In genomic region chr17:27547301-27547683, GRCh38 we compare ENCODE assay signal across 15 cellular contexts.
DNase-seq lines count a peak whose midpoint lies in the region; ATAC-seq and TF ChIP-seq lines count a peak whose summit lies in the region.
"Had no signal": no experiment of that assay in that cellular context is flagged by ENCODE, and none has a peak within 500 bp of the region (broad histone marks: within the 10 kb centered on the region; RNA-seq: fewer than 3 reads in every experiment).

No MANE protein-coding gene starts in this region.

- H3K36me3 ChIP-seq in BLaER1 (no peaks in the 10 kb centered on the region), Caco-2 (ENCODE audit: control insufficient read depth, insufficient read depth, low read length) (peaks cover 7% of the 10 kb centered on the region; the same call in 1 of the 2 replicates)
- H3K36me3 ChIP-seq: transverse colon had no signal

- TF ChIP-seq CTCF in Caco-2 (IDR thresholded peaks at IDR 0.05; ENCODE audit: insufficient read depth in 1 of 2, low read depth in 1 of 2, low read length in 1 of 2, severe bottlenecking in 1 of 2, unreplicated experiment in 1 of 2) (no peak), mesothelial cell of epicardium (IDR thresholded peaks at IDR 0.05; ENCODE audit: unreplicated experiment) (no peak)

- H4K20me1 ChIP-seq in BLaER1: peaks cover 76% of the 10 kb centered on the region

- H3K27me3 ChIP-seq in BLaER1: 0 out of 2 replicates have a peak, but pooled peaks cover 3% of the 10 kb centered on the region
- no peaks in the 10 kb centered on the region for H3K27me3 ChIP-seq in Caco-2 (replicated peaks; ENCODE audit: control insufficient read depth, insufficient read depth, low read length)
- H3K27me3 ChIP-seq: transverse colon had no signal

- CTCF ChIA-PET in Caco-2 (lab: Charles Lee): interaction anchor here (0.6 to 2.1 kb wide), 5 partner anchors 12 to 73 kb away, joined by 3 to 10 read pairs (median 8); no protein-coding TSS in a partner anchor

- no peak overlapping the region for H3K4me3 ChIP-seq in BLaER1
- no peak overlapping the region for H3K4me3 ChIP-seq in Caco-2 (ENCODE audit: low read depth, low read length)
- H3K4me3 ChIP-seq: transverse colon had no signal

- H3K9ac ChIP-seq in BLaER1: no peak overlapping the region

- H3K27ac ChIP-seq in BLaER1: no peak overlapping the region
- H3K27ac ChIP-seq: transverse colon had no signal

- ATAC-seq in GM21447 (IDR thresholded peaks at IDR 0.05; ENCODE audit: unreplicated experiment) (no peak), HG02763 (IDR thresholded peaks at IDR 0.05; ENCODE audit: unreplicated experiment) (no peak)
- ATAC-seq: effector memory CD8-positive, alpha-beta T cell had no signal

- no peaks in the 10 kb centered on the region for H3K9me3 Mint-ChIP-seq in Caco-2 (ENCODE audit: unreplicated experiment)
- H3K9me3 Mint-ChIP-seq in activated T-helper 1 cell treated with anti-CD3 and anti-CD28 coated beads, Interleukin-12 subunit alpha, Interleukin-12 subunit beta, Interleukin-2, Interleukin-4 antibody, amounts not matched to agents 30 ng/mL and 10 ng/mL and 1 ng/mL, durations not matched to agents 14 hours and 24 hours and 36 hours: no peaks in the 10 kb centered on the region
- no peaks in the 10 kb centered on the region for H3K9me3 Mint-ChIP-seq in mesothelial cell of epicardium
- H3K9me3 Mint-ChIP-seq: effector memory CD8-positive, alpha-beta T cell had no signal

- H3K4me3 Mint-ChIP-seq in Caco-2 (ENCODE audit: unreplicated experiment): no peak overlapping the region
- peak overlapping the region; percentile 69 for H3K4me3 Mint-ChIP-seq in activated T-helper 1 cell treated with anti-CD3 and anti-CD28 coated beads, Interleukin-12 subunit alpha, Interleukin-12 subunit beta, Interleukin-2, Interleukin-4 antibody, amounts not matched to agents 30 ng/mL and 10 ng/mL and 1 ng/mL, durations not matched to agents 14 hours and 24 hours and 36 hours
- no peak overlapping the region for H3K4me3 Mint-ChIP-seq in mesothelial cell of epicardium
- H3K4me3 Mint-ChIP-seq: effector memory CD8-positive, alpha-beta T cell had no signal

- H3K4me2 ChIP-seq in BLaER1: peak overlapping the region; percentile 86

- peaks cover 29% of the 10 kb centered on the region for H3K36me3 Mint-ChIP-seq in Caco-2 (ENCODE audit: insufficient read depth, unreplicated experiment)
- H3K36me3 Mint-ChIP-seq in activated T-helper 1 cell treated with anti-CD3 and anti-CD28 coated beads, Interleukin-12 subunit alpha, Interleukin-12 subunit beta, Interleukin-2, Interleukin-4 antibody, amounts not matched to agents 30 ng/mL and 10 ng/mL and 1 ng/mL, durations not matched to agents 14 hours and 24 hours and 36 hours (ENCODE audit: low read depth): peaks cover 21% of the 10 kb centered on the region
- H3K36me3 Mint-ChIP-seq in mesothelial cell of epicardium: no peaks in the 10 kb centered on the region

- H3K27me3 Mint-ChIP-seq in Caco-2 (ENCODE audit: insufficient read depth, unreplicated experiment): no peaks in the 10 kb centered on the region
- H3K27me3 Mint-ChIP-seq in activated T-helper 1 cell treated with anti-CD3 and anti-CD28 coated beads, Interleukin-12 subunit alpha, Interleukin-12 subunit beta, Interleukin-2, Interleukin-4 antibody, amounts not matched to agents 30 ng/mL and 10 ng/mL and 1 ng/mL, durations not matched to agents 14 hours and 24 hours and 36 hours (ENCODE audit: insufficient read depth): peaks cover 2% of the 10 kb centered on the region
- H3K27me3 Mint-ChIP-seq in mesothelial cell of epicardium (ENCODE audit: low read depth): no peaks in the 10 kb centered on the region
- H3K27me3 Mint-ChIP-seq: effector memory CD8-positive, alpha-beta T cell had no signal

- BruUV-seq in Caco-2 (replicated peaks; lab: Mats Ljungman, UMichigan): no TSS peak

- H3K4me1 ChIP-seq in BLaER1 (peaks cover 49% of the 10 kb centered on the region), Caco-2 (peaks cover 69% of the 10 kb centered on the region)

- POLR2A ChIA-PET in Caco-2 (lab: Charles Lee): interaction anchor here (0.6 to 1.1 kb wide), 2 partner anchors 14 to 15 kb away, joined by 3 to 4 read pairs; no protein-coding TSS in a partner anchor

- DNase-seq in Caco-2: no peak
- DNase-seq in activated T-helper 1 cell treated with anti-CD3 and anti-CD28 coated beads, Interleukin-12 subunit alpha, Interleukin-12 subunit beta, Interleukin-2, Interleukin-4 antibody, amounts not matched to agents 30 ng/mL and 10 ng/mL and 1 ng/mL, durations not matched to agents 14 hours and 24 hours and 36 hours (ENCODE audit: low spot score): no peak
- no peak for DNase-seq in mesothelial cell of epicardium (ENCODE audit: low spot score in 2 of 2, unreplicated experiment in 2 of 2)
- no peak for DNase-seq in stimulated activated CD4-positive, alpha-beta T cell treated with anti-CD3 and anti-CD28 coated beads, Interleukin-2, amount 100 ng/mL, for 48 hours
- DNase-seq: C1 segment of cervical spinal cord; central memory CD4-positive, alpha-beta T cell; effector memory CD8-positive, alpha-beta T cell; kidney; NCI-H1048; posterior cingulate gyrus; stimulated activated CD4-positive, alpha-beta T cell treated with anti-CD3 and anti-CD28 coated beads, Interleukin-4, amount 100 ng/mL, for 24 hours; transverse colon had no signal

- H3K4me1 Mint-ChIP-seq in Caco-2 (ENCODE audit: low read depth, unreplicated experiment) (peaks cover 53% of the 10 kb centered on the region), mesothelial cell of epicardium (peaks cover 25% of the 10 kb centered on the region)
- H3K4me1 Mint-ChIP-seq in activated T-helper 1 cell treated with anti-CD3 and anti-CD28 coated beads, Interleukin-12 subunit alpha, Interleukin-12 subunit beta, Interleukin-2, Interleukin-4 antibody, amounts not matched to agents 30 ng/mL and 10 ng/mL and 1 ng/mL, durations not matched to agents 14 hours and 24 hours and 36 hours (ENCODE audit: low read depth): peaks cover 83% of the 10 kb centered on the region

- H3K27ac Mint-ChIP-seq in Caco-2 (ENCODE audit: unreplicated experiment) (peak overlapping the region; percentile 85), mesothelial cell of epicardium (peak overlapping the region; percentile 52)
- peak overlapping the region; percentile 97 for H3K27ac Mint-ChIP-seq in activated T-helper 1 cell treated with anti-CD3 and anti-CD28 coated beads, Interleukin-12 subunit alpha, Interleukin-12 subunit beta, Interleukin-2, Interleukin-4 antibody, amounts not matched to agents 30 ng/mL and 10 ng/mL and 1 ng/mL, durations not matched to agents 14 hours and 24 hours and 36 hours

- intact Hi-C loops in Caco-2 (cut with micrococcal nuclease; ENCODE audit: unreplicated experiment): no loop called here
- intact Hi-C loops in activated T-helper 1 cell treated with anti-CD3 and anti-CD28 coated beads, Interleukin-12 subunit alpha, Interleukin-12 subunit beta, Interleukin-2, Interleukin-4 antibody, amounts not matched to agents 30 ng/mL and 10 ng/mL and 1 ng/mL, durations not matched to agents 14 hours and 24 hours and 36 hours (cut with micrococcal nuclease): no loop called here

- H3K9me3 ChIP-seq in BLaER1: no peaks in the 10 kb centered on the region
- H3K9me3 ChIP-seq in Caco-2: no peaks in the 10 kb centered on the region
- H3K9me3 ChIP-seq: transverse colon had no signal
